23 cellular contexts compared by ENCODE assay signal in genomic region chr2:218130822-218131221, GRCh38. TPM values are rescaled to one million over a fixed set of nuclear protein-coding genes. Genes with fewer than 3 reads are reported as not detected.
DNase-seq lines count a peak whose midpoint lies in the region; ATAC-seq and TF ChIP-seq lines count a peak whose summit lies in the region.
"Had no signal": no experiment of that assay in that cellular context is flagged by ENCODE, and none has a peak within 500 bp of the region (broad histone marks: within the 10 kb centered on the region; RNA-seq: fewer than 3 reads in every experiment).

No MANE protein-coding gene starts in this region.

- intact Hi-C loops in naive thymus-derived CD4-positive, alpha-beta T cell (cut with micrococcal nuclease), result no loop called here
- intact Hi-C loops in left ventricle myocardium inferior (cut with micrococcal nuclease), result no loop called here

- no peak overlapping the region for H4K5ac ChIP-seq in H9 (ENCODE audit: insufficient read length, low read depth, low read length)

- peak; percentile 8 for ATAC-seq in naive thymus-derived CD4-positive, alpha-beta T cell
- no peak for ATAC-seq in GM18868 (IDR thresholded peaks at IDR 0.05; ENCODE audit: unreplicated experiment)
- ATAC-seq in activated naive CD4-positive, alpha-beta T cell treated with anti-CD3 and anti-CD28 coated beads, Interleukin-2, amount 50 U/mL, for 72 hours, result no peak

- H3K4me1 Mint-ChIP-seq in H9 (peaks cover 13% of the 10 kb centered on the region in 2 experiments), type B pancreatic cell (ENCODE audit: unreplicated experiment) (no peaks in the 10 kb centered on the region)
- peaks cover 0 to 8% (median 4%) of the 10 kb centered on the region in 7 donors for H3K4me1 Mint-ChIP-seq in naive thymus-derived CD4-positive, alpha-beta T cell
- H3K4me1 Mint-ChIP-seq: B cell had no signal

- no peaks in the 10 kb centered on the region; a peak in 1 of 5 replicates for H3K9me3 Mint-ChIP-seq in H9
- H3K9me3 Mint-ChIP-seq in naive thymus-derived CD4-positive, alpha-beta T cell, result peaks cover 0 to 3% (median 0%) of the 10 kb centered on the region in 11 donors
- no peaks in the 10 kb centered on the region for H3K9me3 Mint-ChIP-seq in type B pancreatic cell
- H3K9me3 Mint-ChIP-seq in activated naive CD4-positive, alpha-beta T cell treated with anti-CD3 and anti-CD28 coated beads, Interleukin-2, amount 50 U/mL, for 72 hours, result no peaks in the 10 kb centered on the region
- H3K9me3 Mint-ChIP-seq: HFFc6 had no signal

- H3K79me1 ChIP-seq in H9 (ENCODE audit: insufficient read depth, low read depth, low read length, poor library complexity, severe bottlenecking), result no peaks in the 10 kb centered on the region

- H3K36me3 Mint-ChIP-seq in H9 (ENCODE audit: insufficient read depth in 1 of 3, low read depth in 3 of 3) (no peaks in the 10 kb centered on the region), type B pancreatic cell (no peaks in the 10 kb centered on the region)
- no peaks in the 10 kb centered on the region for H3K36me3 Mint-ChIP-seq in naive thymus-derived CD4-positive, alpha-beta T cell
- H3K36me3 Mint-ChIP-seq in activated naive CD4-positive, alpha-beta T cell treated with anti-CD3 and anti-CD28 coated beads, Interleukin-2, amount 50 U/mL, for 72 hours, result no peaks in the 10 kb centered on the region

- H3K4me2 ChIP-seq in H9 (ENCODE audit: insufficient read depth, insufficient read length, low read length), result no peak overlapping the region
- H3K4me2 ChIP-seq: PC-9, SK-N-SH had no signal

- H3K9me3 ChIP-seq in H9 (ENCODE audit: control insufficient read depth, low read depth, low read length), result no peaks in the 10 kb centered on the region
- no peaks in the 10 kb centered on the region for H3K9me3 ChIP-seq in naive thymus-derived CD4-positive, alpha-beta T cell (ENCODE audit: control insufficient read depth in 2 of 3, low read length in 3 of 3)
- H3K9me3 ChIP-seq in left ventricle myocardium inferior (replicated peaks), result no peaks in the 10 kb centered on the region
- H3K9me3 ChIP-seq: SK-N-SH had no signal

- H3K4me3 Mint-ChIP-seq in H9 (no peak overlapping the region), type B pancreatic cell (no peak overlapping the region)
- H3K4me3 Mint-ChIP-seq in naive thymus-derived CD4-positive, alpha-beta T cell, result peak overlapping the region in 1 of 10 donors; percentile 7
- H3K4me3 Mint-ChIP-seq: B cell, CD14-positive monocyte, HFFc6 had no signal

- no peak overlapping the region for H3T11ph ChIP-seq in H9 (ENCODE audit: low read length)

- POLR2A ChIA-PET in naive thymus-derived CD4-positive, alpha-beta T cell (lab: Charles Lee), result no interaction called here

- H3K4me3 ChIP-seq in epithelial cell of esophagus (ENCODE audit: low read length), result no peak overlapping the region
- no peak overlapping the region for H3K4me3 ChIP-seq in naive thymus-derived CD4-positive, alpha-beta T cell (ENCODE audit: low read length)
- no peak overlapping the region for H3K4me3 ChIP-seq in left ventricle myocardium inferior
- H3K4me3 ChIP-seq: PC-9 had no signal

- no peak overlapping the region for H2BK15ac ChIP-seq in H9 (ENCODE audit: low read depth, low read length)

- H2BK5ac ChIP-seq in H9 (ENCODE audit: insufficient read length, low read length), result no peak overlapping the region

- peaks cover 12% of the 10 kb centered on the region for H3K27me3 Mint-ChIP-seq in H9 (ENCODE audit: low read depth)
- peaks cover 0 to 13% (median 9%) of the 10 kb centered on the region in 5 donors for H3K27me3 Mint-ChIP-seq in naive thymus-derived CD4-positive, alpha-beta T cell
- peaks cover 14% of the 10 kb centered on the region for H3K27me3 Mint-ChIP-seq in type B pancreatic cell

- H3K36me3 ChIP-seq in naive thymus-derived CD4-positive, alpha-beta T cell (ENCODE audit: control insufficient read depth in 2 of 3, insufficient read depth in 3 of 3, low read length in 3 of 3), result no peaks in the 10 kb centered on the region
- no peaks in the 10 kb centered on the region for H3K36me3 ChIP-seq in left ventricle myocardium inferior

- no peaks in the 10 kb centered on the region for H3K27me3 ChIP-seq in H9 (ENCODE audit: insufficient read depth, low read length)
- peaks cover 0 to 4% of the 10 kb centered on the region in 2 donors for H3K27me3 ChIP-seq in naive thymus-derived CD4-positive, alpha-beta T cell (ENCODE audit: control insufficient read depth in 2 of 2, insufficient read depth in 2 of 2, low read length in 2 of 2)
- peaks cover 54% of the 10 kb centered on the region for H3K27me3 ChIP-seq in left ventricle myocardium inferior (ENCODE audit: low read depth)

- no peak overlapping the region for H4K8ac ChIP-seq in H9 (replicated peaks; ENCODE audit: insufficient read length, low read depth, low read length)

- no peak overlapping the region for H2BK20ac ChIP-seq in H9 (ENCODE audit: low read depth, low read length, poor library complexity, severe bottlenecking)

- no peak overlapping the region for H4K91ac ChIP-seq in H9 (ENCODE audit: insufficient read length, low read depth, low read length)

- H3K23me2 ChIP-seq in H9 (ENCODE audit: insufficient read length, low read depth, low read length, poor library complexity, severe bottlenecking), result no peaks in the 10 kb centered on the region

- H2AFZ ChIP-seq in H9 (ENCODE audit: low read length), result no peak overlapping the region
- H2AFZ ChIP-seq: PC-9 had no signal

- H4K20me1 ChIP-seq in H9 (ENCODE audit: control insufficient read depth, insufficient read depth, insufficient read length), result no peaks in the 10 kb centered on the region

- no peak overlapping the region for H3K9ac ChIP-seq in H9 (ENCODE audit: extremely low read depth, insufficient read length, low read length)
- H3K9ac ChIP-seq: SK-N-SH had no signal

- H3K27ac Mint-ChIP-seq in H9, result peak overlapping the region in 2 of 3 experiments; percentile 10 to 32; a peak in 2 of 7 replicates
- H3K27ac Mint-ChIP-seq in naive thymus-derived CD4-positive, alpha-beta T cell, result no peak overlapping the region
- peak overlapping the region; percentile 25 for H3K27ac Mint-ChIP-seq in type B pancreatic cell
- H3K27ac Mint-ChIP-seq in activated naive CD4-positive, alpha-beta T cell treated with anti-CD3 and anti-CD28 coated beads, Interleukin-2, amount 50 U/mL, for 72 hours, result peak overlapping the region in 1 of 2 donors; percentile 2
- H3K27ac Mint-ChIP-seq: B cell, HFFc6 had no signal

- no peak overlapping the region for H3K23ac ChIP-seq in H9 (ENCODE audit: insufficient read length, low read depth, low read length)

- no peak overlapping the region for H3K14ac ChIP-seq in H9 (ENCODE audit: insufficient read depth, low read length)

- no peak overlapping the region for H3K56ac ChIP-seq in H9 (ENCODE audit: insufficient read length, low read depth, low read length)

- H3K27ac ChIP-seq in H9 (ENCODE audit: insufficient read length, low read depth, low read length), result no peak overlapping the region
- no peak overlapping the region for H3K27ac ChIP-seq in naive thymus-derived CD4-positive, alpha-beta T cell (ENCODE audit: low read depth, low read length)
- no peak overlapping the region for H3K27ac ChIP-seq in left ventricle myocardium inferior (replicated peaks)
- H3K27ac ChIP-seq: PC-9 had no signal

- TF ChIP-seq CTCF in H9 (conservative IDR thresholded peaks at IDR 0.05) (no peak), epithelial cell of esophagus (IDR thresholded peaks at IDR 0.05; ENCODE audit: insufficient read depth, low read depth, low read length, missing control alignments) (no peak), type B pancreatic cell (conservative IDR thresholded peaks at IDR 0.05) (no peak), left ventricle myocardium inferior (IDR thresholded peaks at IDR 0.05; ENCODE audit: borderline replicate concordance) (no peak)

- no peak overlapping the region for H2BK12ac ChIP-seq in H9 (ENCODE audit: insufficient read length, low read depth, low read length)

- no peak overlapping the region for H3K4ac ChIP-seq in H9 (ENCODE audit: low read depth, low read length)

- no peak overlapping the region for H3K18ac ChIP-seq in H9 (ENCODE audit: insufficient read length, low read depth, low read length)

- H3K79me2 ChIP-seq in H9 (ENCODE audit: insufficient read depth, low read length), result no peaks in the 10 kb centered on the region

- CTCF ChIA-PET in naive thymus-derived CD4-positive, alpha-beta T cell (lab: Charles Lee), result no interaction called here

- H3K4me1 ChIP-seq in H9 (ENCODE audit: insufficient read depth, low read length) (peaks cover 3% of the 10 kb centered on the region), left ventricle myocardium inferior (no peaks in the 10 kb centered on the region)
- H3K4me1 ChIP-seq in naive thymus-derived CD4-positive, alpha-beta T cell (ENCODE audit: control insufficient read depth in 2 of 2, insufficient read depth in 2 of 2, low read length in 2 of 2), result no peaks in the 10 kb centered on the region

- no peak overlapping the region for H2BK120ac ChIP-seq in H9 (ENCODE audit: low read depth, low read length, poor library complexity, severe bottlenecking)

- DNase-seq in H9 (no peak), epithelial cell of esophagus (ENCODE audit: low read depth) (peak; percentile 27), type B pancreatic cell (ENCODE audit: extremely low spot score, unreplicated experiment) (no peak), left ventricle myocardium inferior (no peak)
- no peak for DNase-seq in naive thymus-derived CD4-positive, alpha-beta T cell
- DNase-seq in activated naive CD4-positive, alpha-beta T cell treated with anti-CD3 and anti-CD28 coated beads, Interleukin-2, amount 50 U/mL, for 72 hours (ENCODE audit: low spot score in 2 of 2), result no peak
- DNase-seq: EL, GF-D8, HFFc6, KG1, NCI-H1092, NCI-H1436, NCI-H187 treated with DMSO at 0.1 percent for 48 hours, NCI-H2107, NCI-H510A treated with DMSO at 0.1 percent for 48 hours, NCI-H748 treated with DMSO at 0.1 percent for 48 hours, PC-9, SIG-M5, SK-N-SH had no signal

- no peak overlapping the region for H2AK5ac ChIP-seq in H9 (ENCODE audit: insufficient read length, low read length)

RNA-seq across cellular contexts. Expression of gene CXCR2, which starts 5.0 kb away (rescaled TPM):
- total RNA-seq in H9 (2021) (0.59 and 0.83 TPM in 2 replicates), type B pancreatic cell (ENCODE audit: low replicate concordance) (not detected in 2 replicates), left ventricle myocardium inferior (0.96 TPM)
- total RNA-seq in naive thymus-derived CD4-positive, alpha-beta T cell, result 1 to 10 TPM in 1 of 5 experiments, under 1 TPM in 2, not detected in 2; 0.13 to 3.0 (median 0.73) TPM
- not detected for polyA plus RNA-seq in naive thymus-derived CD4-positive, alpha-beta T cell
- total RNA-seq in activated naive CD4-positive, alpha-beta T cell treated with anti-CD3 and anti-CD28 coated beads, Interleukin-2, amount 50 U/mL, for 72 hours, result under 1 TPM in 1 of 2 donors, not detected in 1; 0.33 TPM
- total RNA-seq: A172, B cell, HFFc6, PC-9 had no signal
- polyA plus RNA-seq: SK-N-SH had no signal

RNA-seq across cellular contexts. Expression of gene CXCR1, which starts 35.9 kb away (rescaled TPM):
- total RNA-seq in H9 (2021) (not detected in 2 replicates), type B pancreatic cell (ENCODE audit: low replicate concordance) (not detected in 2 replicates), left ventricle myocardium inferior (0.44 TPM)
- 1 to 10 TPM in 1 of 5 experiments, under 1 TPM in 2, not detected in 2; 0.16 to 1.0 (median 0.29) TPM for total RNA-seq in naive thymus-derived CD4-positive, alpha-beta T cell
- polyA plus RNA-seq in naive thymus-derived CD4-positive, alpha-beta T cell, result under 1 TPM in 1 of 2 donors, not detected in 1; 0.20 TPM
- not detected for total RNA-seq in activated naive CD4-positive, alpha-beta T cell treated with anti-CD3 and anti-CD28 coated beads, Interleukin-2, amount 50 U/mL, for 72 hours
- total RNA-seq: A172, B cell, HFFc6, PC-9 had no signal
- polyA plus RNA-seq: SK-N-SH had no signal

Comparison
In these comparisons a context has a peak if more than half of its experiments do, and no peak if none do; other contexts are left out.
1. H3K27ac Mint-ChIP-seq: peak in H9 (2 of 3) and type B pancreatic cell (single experiment); none in naive thymus-derived CD4-positive, alpha-beta T cell (0 of 9).